Comparison of ENCODE assay signal across 8 cellular contexts in genomic region chr6:42978793-42979522, GRCh38. TPM values are rescaled to one million over a fixed set of nuclear protein-coding genes. Genes with fewer than 3 reads are reported as not detected.
DNase-seq lines count a peak whose midpoint lies in the region; ATAC-seq and TF ChIP-seq lines count a peak whose summit lies in the region.

PEX6 (minus strand) TSS chr6:42979181; CDS start chr6:42979150, 31 bp downstream.

- H3K4me3 Mint-ChIP-seq in T-cell: peak within 1 kb of the TSS; percentile 88 to 93 (median 92)

- DNase-seq in NCI-H1436 treated with DMSO at 0.1 percent for 48 hours (lab: John Stamatoyannopoulos, UW) (peak; percentile 28), T-cell (peak; percentile 88 to 98 (median 95)), heart right ventricle (peak; percentile 92 to 93), posterior vena cava (ENCODE audit: low spot score) (peak; percentile 98), upper lobe of right lung (peak; percentile 97)

- H3K4me1 ChIP-seq in heart right ventricle: peaks cover 7 to 54% (median 27%) of the 10 kb centered on the region in 9 donors
- peaks cover 24% of the 10 kb centered on the region for H3K4me1 ChIP-seq in upper lobe of right lung

- peak within 1 kb of the TSS; percentile 97 to 99 for H3K27ac Mint-ChIP-seq in T-cell

- H3K4me1 Mint-ChIP-seq in T-cell: peaks cover 47 to 54% (median 49%) of the 10 kb centered on the region in 3 donors

- 0 to 1% (median 0%) methylated on average over 58 to 63 of the region's 63 CpGs for WGBS in adipose tissue, 3 donors
- WGBS in heart right ventricle, 2 donors: 0 to 1% methylated on average over 63 of the region's 63 CpGs

- TF ChIP-seq CTCF in GM12875 (IDR thresholded peaks at IDR 0.05; ENCODE audit: borderline replicate concordance, insufficient read depth, low read depth, low read length) (no peak), heart right ventricle (IDR thresholded peaks at IDR 0.05) (no peak), upper lobe of right lung (IDR thresholded peaks at IDR 0.05) (no peak)

- H3K4me3 ChIP-seq in GM12875 (ENCODE audit: low read depth, low read length): peak within 1 kb of the TSS; percentile 75
- H3K4me3 ChIP-seq in heart right ventricle: peak within 1 kb of the TSS; percentile 72 to 98 (median 90)
- H3K4me3 ChIP-seq in upper lobe of right lung: peak within 1 kb of the TSS; percentile 95

- intact Hi-C loops in heart right ventricle (cut with DNase I): loop anchor here in 3 of 10 donors (2.0 to 10.0 kb wide), 4 partner anchors 38 to 80 kb away; partner anchors contain the start of genes KLC4 (in 1 of the 3) and MRPL2 (in 1 of the 3)
- intact Hi-C loops in posterior vena cava (cut with DNase I): loop anchor here (5.0 kb wide), 2 partner anchors 42 to 47 kb away; no protein-coding TSS in a partner anchor
- intact Hi-C loops in upper lobe of right lung (cut with DNase I): no loop called here

- H3K9me3 Mint-ChIP-seq in T-cell: no peaks in the 10 kb centered on the region

- no peaks in the 10 kb centered on the region for H3K27me3 ChIP-seq in heart right ventricle
- no peaks in the 10 kb centered on the region for H3K27me3 ChIP-seq in upper lobe of right lung

- POLR2A ChIA-PET in T-cell (lab: Charles Lee): interaction anchor here (0.5 to 1.6 kb wide), 17 partner anchors 11 to 1019 kb away, joined by 3 to 15 read pairs (median 4); partner anchors contain the start of genes BICRAL (in 1 of the 2), CNPY3 (in 1 of the 2), CUL7 (in 1 of the 2) and KLHDC3 (in 1 of the 2)

- H3K9me3 ChIP-seq in heart right ventricle: no peaks in the 10 kb centered on the region
- no peaks in the 10 kb centered on the region for H3K9me3 ChIP-seq in upper lobe of right lung

- ATAC-seq in HG02852 (IDR thresholded peaks at IDR 0.05; ENCODE audit: unreplicated experiment) (peak; percentile 89), T-cell (replicated peaks in 1 of 4) (peak; percentile 94 to 96 (median 95)), heart right ventricle (peak; percentile 93 to 97 (median 96)), upper lobe of right lung (peak; percentile 98)

- peak within 1 kb of the TSS; percentile 2 for H3K27ac ChIP-seq in adipose tissue (ENCODE audit: low read depth, low read length)
- H3K27ac ChIP-seq in heart right ventricle: peak within 1 kb of the TSS; percentile 81 to 97 (median 92)
- peak within 1 kb of the TSS; percentile 92 for H3K27ac ChIP-seq in upper lobe of right lung

- H3K36me3 Mint-ChIP-seq in T-cell: no peaks in the 10 kb centered on the region

- H3K36me3 ChIP-seq in heart right ventricle: peaks cover 0 to 11% (median 0%) of the 10 kb centered on the region in 9 donors
- no peaks in the 10 kb centered on the region for H3K36me3 ChIP-seq in upper lobe of right lung

- no peaks in the 10 kb centered on the region for H3K27me3 Mint-ChIP-seq in T-cell

- CTCF ChIA-PET in T-cell (lab: Charles Lee): interaction anchor here (0.5 to 1.1 kb wide), 11 partner anchors 9 to 308 kb away, joined by 3 to 5 read pairs (median 3); partner anchors contain the start of genes KLC4 (in 1 of the 2) and MRPL2 (in 1 of the 2)

RNA-seq across cellular contexts. Expression of gene PEX6, which starts in this region (rescaled TPM):
- total RNA-seq in T-cell (10 to 100 TPM; 20.5 to 30.5 (median 27.4) TPM), heart right ventricle (10 to 100 TPM; 11.2 to 32.6 (median 17.2) TPM), posterior vena cava (10 to 100 TPM in 1 of 2 donors, 1 to 10 TPM in 1; 8.8 to 12.8 TPM), upper lobe of right lung (30.4 TPM)
- polyA plus RNA-seq in adipose tissue (10 to 100 TPM; 11.4 to 21.5 (median 15.0) TPM), heart right ventricle (10 to 100 TPM in 1 of 2 donors, 1 to 10 TPM in 1; 9.1 to 16.9 TPM)

Comparison
In these comparisons a context has a peak if more than half of its experiments do, and no peak if none do; other contexts are left out.
1. Peak in every context shown above with its lines: DNase-seq, ATAC-seq, H3K4me3 ChIP-seq and H3K27ac ChIP-seq.
2. DNase-seq: peak in every context shown above with its lines; median percentile 98 in posterior vena cava; 97 in upper lobe of right lung; 95 in T-cell; 92 in heart right ventricle; 28 in NCI-H1436 treated with DMSO at 0.1 percent for 48 hours.
3. H3K27ac ChIP-seq: peak in every context shown above with its lines; median percentile 92 in upper lobe of right lung; 92 in heart right ventricle; 2 in adipose tissue.